20 cellular contexts compared by ENCODE assay signal in genomic region chr11:12057299-12057980, GRCh38. TPM values are rescaled to one million over a fixed set of nuclear protein-coding genes. Genes with fewer than 3 reads are reported as not detected.
DNase-seq lines count a peak whose midpoint lies in the region; ATAC-seq, FAIRE-seq and TF ChIP-seq lines count a peak whose summit lies in the region.
"Had no signal": no experiment of that assay in that cellular context is flagged by ENCODE, and none has a peak within 500 bp of the region (broad histone marks: within the 10 kb centered on the region; RNA-seq: fewer than 3 reads in every experiment).

No MANE protein-coding gene starts in this region.

- no peaks in the 10 kb centered on the region for H3K36me3 ChIP-seq in RWPE2 (ENCODE audit: low read depth)
- H3K36me3 ChIP-seq in kidney (ENCODE audit: control insufficient read depth in 1 of 2, insufficient read depth in 2 of 2, low read length in 2 of 2), result no peaks in the 10 kb centered on the region
- H3K36me3 ChIP-seq in osteoblast (ENCODE audit: insufficient read depth, low read length), result no peaks in the 10 kb centered on the region
- H3K36me3 ChIP-seq: BLaER1, HAP-1 had no signal

- H4K20me1 ChIP-seq in osteoblast (ENCODE audit: insufficient read depth, low read length), result no peaks in the 10 kb centered on the region
- H4K20me1 ChIP-seq: BLaER1 had no signal

- H3K9me3 ChIP-seq in RWPE2 (ENCODE audit: severe bottlenecking) (no peaks in the 10 kb centered on the region), kidney (ENCODE audit: control insufficient read depth in 1 of 2, low read length in 2 of 2) (no peaks in the 10 kb centered on the region), osteoblast (ENCODE audit: low read depth, low read length) (no peaks in the 10 kb centered on the region)
- H3K9me3 ChIP-seq: HAP-1 had no signal

- H3K79me2 ChIP-seq in osteoblast (ENCODE audit: insufficient read depth, low read length), result no peaks in the 10 kb centered on the region

- H3K27ac ChIP-seq in RWPE2 (ENCODE audit: poor library complexity, severe bottlenecking) (peak overlapping the region; percentile 6), kidney (ENCODE audit: low read depth in 2 of 2, low read length in 2 of 2) (no peak overlapping the region), osteoblast (ENCODE audit: low read depth, low read length) (no peak overlapping the region)
- H3K27ac ChIP-seq: 22Rv1, BLaER1, GM23248, HL-60 had no signal

- TF ChIP-seq CTCF in RWPE2 (IDR thresholded peaks at IDR 0.05; ENCODE audit: poor library complexity, severe bottlenecking) (no peak), kidney (IDR thresholded peaks at IDR 0.05; ENCODE audit: borderline replicate concordance, extremely low read depth, insufficient read depth) (no peak), osteoblast (IDR thresholded peaks at IDR 0.05; ENCODE audit: extremely low read depth, low read depth, low read length) (no peak)

- peak overlapping the region; percentile 6 for H2AFZ ChIP-seq in osteoblast (ENCODE audit: low read length)
- H2AFZ ChIP-seq: GM23248 had no signal

- peak; percentile 15 for DNase-seq in activated CD8-positive, alpha-beta memory T cell treated with anti-CD3 and anti-CD28 coated beads, Interleukin-2, amount 10 ng/mL, durations not matched to agents 7 days and 5 days
- DNase-seq in activated CD8-positive, alpha-beta memory T cell treated with anti-CD3 and anti-CD28 coated beads, Interleukin-2, amount 50 U/mL, for 48 hours, result no peak
- DNase-seq in RWPE2 (ENCODE audit: low spot score), result no peak
- peak; percentile 52 for DNase-seq in kidney
- DNase-seq in osteoblast (ENCODE audit: insufficient read length, low spot score, missing footprints), result no peak
- DNase-seq in activated T-helper 1 cell treated with anti-CD3 and anti-CD28 coated beads, Interleukin-12 subunit alpha, Interleukin-12 subunit beta, Interleukin-2, Interleukin-4 antibody, amounts not matched to agents 30 ng/mL and 10 ng/mL and 1 ng/mL, durations not matched to agents 14 hours and 24 hours and 36 hours (ENCODE audit: low spot score), result no peak
- no peak for DNase-seq in activated naive CD8-positive, alpha-beta T cell treated with anti-CD3 and anti-CD28 coated beads for 36 hours
- DNase-seq: CD4-positive, alpha-beta memory T cell; DMS153; DMS79; GDM1; GM23248 had no signal

- H3K4me3 Mint-ChIP-seq in activated CD8-positive, alpha-beta memory T cell treated with anti-CD3 and anti-CD28 coated beads, Interleukin-2, amount 10 ng/mL, durations not matched to agents 7 days and 5 days, result no peak overlapping the region
- no peak overlapping the region for H3K4me3 Mint-ChIP-seq in activated T-helper 1 cell treated with anti-CD3 and anti-CD28 coated beads, Interleukin-12 subunit alpha, Interleukin-12 subunit beta, Interleukin-2, Interleukin-4 antibody, amounts not matched to agents 30 ng/mL and 10 ng/mL and 1 ng/mL, durations not matched to agents 14 hours and 24 hours and 36 hours
- H3K4me3 Mint-ChIP-seq in activated naive CD8-positive, alpha-beta T cell treated with anti-CD3 and anti-CD28 coated beads for 36 hours, result no peak overlapping the region
- H3K4me3 Mint-ChIP-seq: CD14-positive monocyte; CD4-positive, alpha-beta memory T cell had no signal

- H3K27ac Mint-ChIP-seq in activated CD8-positive, alpha-beta memory T cell treated with anti-CD3 and anti-CD28 coated beads, Interleukin-2, amount 10 ng/mL, durations not matched to agents 7 days and 5 days, result no peak overlapping the region
- H3K27ac Mint-ChIP-seq in activated T-helper 1 cell treated with anti-CD3 and anti-CD28 coated beads, Interleukin-12 subunit alpha, Interleukin-12 subunit beta, Interleukin-2, Interleukin-4 antibody, amounts not matched to agents 30 ng/mL and 10 ng/mL and 1 ng/mL, durations not matched to agents 14 hours and 24 hours and 36 hours, result no peak overlapping the region
- H3K27ac Mint-ChIP-seq in activated naive CD8-positive, alpha-beta T cell treated with anti-CD3 and anti-CD28 coated beads for 36 hours, result no peak overlapping the region

- peaks cover 4% of the 10 kb centered on the region for H3K9me3 Mint-ChIP-seq in activated CD8-positive, alpha-beta memory T cell treated with anti-CD3 and anti-CD28 coated beads, Interleukin-2, amount 10 ng/mL, durations not matched to agents 7 days and 5 days (ENCODE audit: low read depth)
- peaks cover 18% of the 10 kb centered on the region for H3K9me3 Mint-ChIP-seq in activated T-helper 1 cell treated with anti-CD3 and anti-CD28 coated beads, Interleukin-12 subunit alpha, Interleukin-12 subunit beta, Interleukin-2, Interleukin-4 antibody, amounts not matched to agents 30 ng/mL and 10 ng/mL and 1 ng/mL, durations not matched to agents 14 hours and 24 hours and 36 hours
- peaks cover 6% of the 10 kb centered on the region for H3K9me3 Mint-ChIP-seq in activated naive CD8-positive, alpha-beta T cell treated with anti-CD3 and anti-CD28 coated beads for 36 hours

- no peak overlapping the region for H3K4me3 ChIP-seq in RWPE2 (ENCODE audit: severe bottlenecking)
- no peak overlapping the region for H3K4me3 ChIP-seq in kidney (ENCODE audit: low read length in 2 of 2)
- no peak overlapping the region for H3K4me3 ChIP-seq in osteoblast (ENCODE audit: insufficient read depth, low read length)
- H3K4me3 ChIP-seq: BLaER1, GM23248, HAP-1 had no signal

- H3K36me3 Mint-ChIP-seq in activated CD8-positive, alpha-beta memory T cell treated with anti-CD3 and anti-CD28 coated beads, Interleukin-2, amount 10 ng/mL, durations not matched to agents 7 days and 5 days, result peaks cover 7% of the 10 kb centered on the region
- H3K36me3 Mint-ChIP-seq in activated T-helper 1 cell treated with anti-CD3 and anti-CD28 coated beads, Interleukin-12 subunit alpha, Interleukin-12 subunit beta, Interleukin-2, Interleukin-4 antibody, amounts not matched to agents 30 ng/mL and 10 ng/mL and 1 ng/mL, durations not matched to agents 14 hours and 24 hours and 36 hours (ENCODE audit: low read depth), result no peaks in the 10 kb centered on the region
- no peaks in the 10 kb centered on the region for H3K36me3 Mint-ChIP-seq in activated naive CD8-positive, alpha-beta T cell treated with anti-CD3 and anti-CD28 coated beads for 36 hours
- H3K36me3 Mint-ChIP-seq: CD4-positive, alpha-beta memory T cell had no signal

- CTCF ChIA-PET in activated CD8-positive, alpha-beta memory T cell treated with anti-CD3 and anti-CD28 coated beads, Interleukin-2, amount 10 ng/mL, durations not matched to agents 7 days and 5 days (lab: Charles Lee), result interaction anchor here (1.0 to 3.4 kb wide), 4 partner anchors 10 to 224 kb away, joined by 3 to 19 read pairs (median 6); no protein-coding TSS in a partner anchor

- ATAC-seq in activated CD8-positive, alpha-beta memory T cell treated with anti-CD3 and anti-CD28 coated beads, Interleukin-2, amount 10 ng/mL, durations not matched to agents 7 days and 5 days, result no peak
- ATAC-seq in RWPE2 (ENCODE audit: low read depth), result no peak
- ATAC-seq in GM21381 (IDR thresholded peaks at IDR 0.05; ENCODE audit: unreplicated experiment), result no peak

- intact Hi-C loops in kidney (cut with DNase I), result no loop called here
- intact Hi-C loops in activated T-helper 1 cell treated with anti-CD3 and anti-CD28 coated beads, Interleukin-12 subunit alpha, Interleukin-12 subunit beta, Interleukin-2, Interleukin-4 antibody, amounts not matched to agents 30 ng/mL and 10 ng/mL and 1 ng/mL, durations not matched to agents 14 hours and 24 hours and 36 hours (cut with micrococcal nuclease), result no loop called here

- H3K9ac ChIP-seq in kidney (ENCODE audit: low read length in 2 of 2), result no peak overlapping the region
- H3K9ac ChIP-seq: BLaER1, GM23248 had no signal

- FAIRE-seq in kidney (lab: Jason Lieb, UNC), result no peak
- FAIRE-seq: GM12892, GM18507 had no signal

- no peaks in the 10 kb centered on the region for H3K27me3 Mint-ChIP-seq in activated CD8-positive, alpha-beta memory T cell treated with anti-CD3 and anti-CD28 coated beads, Interleukin-2, amount 10 ng/mL, durations not matched to agents 7 days and 5 days
- no peaks in the 10 kb centered on the region for H3K27me3 Mint-ChIP-seq in activated T-helper 1 cell treated with anti-CD3 and anti-CD28 coated beads, Interleukin-12 subunit alpha, Interleukin-12 subunit beta, Interleukin-2, Interleukin-4 antibody, amounts not matched to agents 30 ng/mL and 10 ng/mL and 1 ng/mL, durations not matched to agents 14 hours and 24 hours and 36 hours (ENCODE audit: insufficient read depth)
- no peaks in the 10 kb centered on the region for H3K27me3 Mint-ChIP-seq in activated naive CD8-positive, alpha-beta T cell treated with anti-CD3 and anti-CD28 coated beads for 36 hours
- H3K27me3 Mint-ChIP-seq: CD4-positive, alpha-beta memory T cell had no signal

- H3K4me1 Mint-ChIP-seq in activated CD8-positive, alpha-beta memory T cell treated with anti-CD3 and anti-CD28 coated beads, Interleukin-2, amount 10 ng/mL, durations not matched to agents 7 days and 5 days, result peaks cover 5% of the 10 kb centered on the region
- H3K4me1 Mint-ChIP-seq in activated T-helper 1 cell treated with anti-CD3 and anti-CD28 coated beads, Interleukin-12 subunit alpha, Interleukin-12 subunit beta, Interleukin-2, Interleukin-4 antibody, amounts not matched to agents 30 ng/mL and 10 ng/mL and 1 ng/mL, durations not matched to agents 14 hours and 24 hours and 36 hours (ENCODE audit: low read depth), result peaks cover 17% of the 10 kb centered on the region
- H3K4me1 Mint-ChIP-seq in activated naive CD8-positive, alpha-beta T cell treated with anti-CD3 and anti-CD28 coated beads for 36 hours, result no peaks in the 10 kb centered on the region

- H3K4me1 ChIP-seq in RWPE2 (ENCODE audit: insufficient read depth, poor library complexity, severe bottlenecking) (no peaks in the 10 kb centered on the region), kidney (ENCODE audit: control insufficient read depth in 1 of 2, insufficient read depth in 1 of 2, low read depth in 1 of 2, low read length in 2 of 2) (no peaks in the 10 kb centered on the region), osteoblast (ENCODE audit: insufficient read depth, low read length) (peaks cover 6% of the 10 kb centered on the region)
- H3K4me1 ChIP-seq: HAP-1 had no signal

- H3K27me3 ChIP-seq in RWPE2 (ENCODE audit: insufficient read depth, poor library complexity, severe bottlenecking) (no peaks in the 10 kb centered on the region), osteoblast (ENCODE audit: insufficient read depth, low read length) (no peaks in the 10 kb centered on the region)
- H3K27me3 ChIP-seq: BLaER1 had no signal

- no peak overlapping the region for H3K4me2 ChIP-seq in osteoblast (ENCODE audit: insufficient read depth, low read length)
- H3K4me2 ChIP-seq: BLaER1 had no signal

RNA-seq across cellular contexts. Expression of gene DKK3, which starts 49.0 kb away (rescaled TPM):
- total RNA-seq in activated CD8-positive, alpha-beta memory T cell treated with anti-CD3 and anti-CD28 coated beads, Interleukin-2, amount 10 ng/mL, durations not matched to agents 7 days and 5 days, result not detected
- total RNA-seq in kidney (59.5 TPM), osteoblast (52.2 and 72.4 TPM in 2 replicates)
- polyA plus RNA-seq in kidney (ENCODE audit: insufficient read depth, low read depth, low replicate concordance), result 49.6 TPM
- not detected in 2 replicates for total RNA-seq in activated T-helper 1 cell treated with anti-CD3 and anti-CD28 coated beads, Interleukin-12 subunit alpha, Interleukin-12 subunit beta, Interleukin-2, Interleukin-4 antibody, amounts not matched to agents 30 ng/mL and 10 ng/mL and 1 ng/mL, durations not matched to agents 14 hours and 24 hours and 36 hours
- total RNA-seq in activated naive CD8-positive, alpha-beta T cell treated with anti-CD3 and anti-CD28 coated beads for 36 hours, result under 1 TPM in 1 of 2 experiments, not detected in 1; 0.46 TPM
- polyA plus RNA-seq: CD14-positive monocyte had no signal

RNA-seq across cellular contexts. Expression of gene MICAL2, which starts 53.0 kb away (rescaled TPM):
- 100 to 1,000 TPM; 120 to 168 TPM for total RNA-seq in activated CD8-positive, alpha-beta memory T cell treated with anti-CD3 and anti-CD28 coated beads, Interleukin-2, amount 10 ng/mL, durations not matched to agents 7 days and 5 days
- total RNA-seq in kidney, result 64.5 TPM
- polyA plus RNA-seq in kidney (ENCODE audit: insufficient read depth, low read depth, low replicate concordance), result 7.8 TPM
- total RNA-seq in osteoblast, result 109 and 156 TPM in 2 replicates
- total RNA-seq in activated T-helper 1 cell treated with anti-CD3 and anti-CD28 coated beads, Interleukin-12 subunit alpha, Interleukin-12 subunit beta, Interleukin-2, Interleukin-4 antibody, amounts not matched to agents 30 ng/mL and 10 ng/mL and 1 ng/mL, durations not matched to agents 14 hours and 24 hours and 36 hours, result 595 and 619 TPM in 2 replicates
- total RNA-seq in activated naive CD8-positive, alpha-beta T cell treated with anti-CD3 and anti-CD28 coated beads for 36 hours, result 10 to 100 TPM; 54.4 to 59.7 TPM

Comparison
In these comparisons a context has a peak if more than half of its experiments do, and no peak if none do; other contexts are left out.
1. DNase-seq: peak in activated CD8-positive, alpha-beta memory T cell treated with anti-CD3 and anti-CD28 coated beads, Interleukin-2, amount 10 ng/mL, durations not matched to agents 7 days and 5 days (single experiment) and kidney (single experiment); none in activated CD8-positive, alpha-beta memory T cell treated with anti-CD3 and anti-CD28 coated beads, Interleukin-2, amount 50 U/mL, for 48 hours (single experiment), RWPE2 (single experiment), osteoblast (single experiment), activated T-helper 1 cell treated with anti-CD3 and anti-CD28 coated beads, Interleukin-12 subunit alpha, Interleukin-12 subunit beta, Interleukin-2, Interleukin-4 antibody, amounts not matched to agents 30 ng/mL and 10 ng/mL and 1 ng/mL, durations not matched to agents 14 hours and 24 hours and 36 hours (single experiment) and activated naive CD8-positive, alpha-beta T cell treated with anti-CD3 and anti-CD28 coated beads for 36 hours (single experiment).
2. RNA of gene DKK3, which starts 49.0 kb away (total RNA-seq): 52.2 to 72.4 TPM in osteoblast and 59.5 TPM in kidney (single experiment); 0.46 TPM in activated naive CD8-positive, alpha-beta T cell treated with anti-CD3 and anti-CD28 coated beads for 36 hours, not detected in activated CD8-positive, alpha-beta memory T cell treated with anti-CD3 and anti-CD28 coated beads, Interleukin-2, amount 10 ng/mL, durations not matched to agents 7 days and 5 days and not detected in activated T-helper 1 cell treated with anti-CD3 and anti-CD28 coated beads, Interleukin-12 subunit alpha, Interleukin-12 subunit beta, Interleukin-2, Interleukin-4 antibody, amounts not matched to agents 30 ng/mL and 10 ng/mL and 1 ng/mL, durations not matched to agents 14 hours and 24 hours and 36 hours; every median in the first group is over 10 times any median in the second.